In genomic region chr12:111149299-111149698, GRCh38 we compare ENCODE assay signal across 33 cellular contexts.
DNase-seq lines count a peak whose midpoint lies in the region; ATAC-seq, FAIRE-seq and TF ChIP-seq lines count a peak whose summit lies in the region.
"Had no signal": no experiment of that assay in that cellular context is flagged by ENCODE, and none has a peak within 500 bp of the region (broad histone marks: within the 10 kb centered on the region; RNA-seq: fewer than 3 reads in every experiment).

No MANE protein-coding gene starts in this region.

- no peaks in the 10 kb centered on the region for H4K20me1 ChIP-seq in HCT116 (ENCODE audit: insufficient read depth)
- H4K20me1 ChIP-seq in PC-3 (ENCODE audit: low read length), result no peaks in the 10 kb centered on the region

- no peak for FAIRE-seq in D721Med (lab: Jason Lieb, UNC)

- TF ChIP-seq RAD21 in HCT116 (IDR thresholded peaks at IDR 0.05; ENCODE audit: low read depth), result 0 out of 2 replicates have a peak, but pooled peaks have one; percentile 18

- H3K4me3 ChIP-seq in GM06990 (replicated peaks; ENCODE audit: low read depth, low read length), result no peak overlapping the region
- H3K4me3 ChIP-seq in HCT116 (replicated peaks in 1 of 2; ENCODE audit: low read depth in 1 of 2, low read length in 2 of 2), result no peak overlapping the region
- no peak overlapping the region for H3K4me3 ChIP-seq in PC-3 (ENCODE audit: low read length)
- H3K4me3 ChIP-seq in fibroblast of mammary gland (ENCODE audit: control insufficient read depth, low read depth, low read length), result no peak overlapping the region
- H3K4me3 ChIP-seq: ascending aorta, esophagus squamous epithelium, gastrocnemius medialis, testis, vagina had no signal

- H3K4me1 ChIP-seq in HCT116 (ENCODE audit: control insufficient read depth in 1 of 2, insufficient read depth in 2 of 2, low read length in 2 of 2) (no peaks in the 10 kb centered on the region), PC-3 (ENCODE audit: insufficient read depth, low read length) (no peaks in the 10 kb centered on the region)
- H3K4me1 ChIP-seq: ascending aorta, gastrocnemius medialis, testis, vagina had no signal

- peak; percentile 26 for TF ChIP-seq CTCF in GM06990 (IDR thresholded peaks at IDR 0.05; ENCODE audit: insufficient read depth, low read length, poor library complexity, severe bottlenecking)
- no peak; a peak in 1 of 6 replicates for TF ChIP-seq CTCF in HCT116 (IDR thresholded peaks at IDR 0.05 in 2 of 3, conservative IDR thresholded peaks at IDR 0.05 in 1 of 3; ENCODE audit: borderline replicate concordance in 1 of 3, insufficient read depth in 1 of 3, low read depth in 2 of 3, low read length in 2 of 3)
- peak; percentile 27; the same call in 1 of the 2 replicates for TF ChIP-seq CTCF in PC-3 (conservative IDR thresholded peaks at IDR 0.05; ENCODE audit: low read depth, low read length)
- TF ChIP-seq CTCF in fibroblast of mammary gland (conservative IDR thresholded peaks at IDR 0.05; ENCODE audit: control insufficient read depth, insufficient read depth, low read depth, low read length), result peak; percentile 5
- TF ChIP-seq CTCF in D721Med (IDR thresholded peaks at IDR 0.05; ENCODE audit: insufficient read depth, missing control alignments), result no peak

- no peaks in the 10 kb centered on the region for H3K36me3 ChIP-seq in GM06990 (ENCODE audit: control insufficient read depth, insufficient read depth, low read length)
- no peaks in the 10 kb centered on the region for H3K36me3 ChIP-seq in HCT116 (ENCODE audit: control insufficient read depth in 1 of 2, insufficient read depth in 2 of 2, low read length in 2 of 2)
- H3K36me3 ChIP-seq in PC-3 (ENCODE audit: low read depth, low read length), result no peaks in the 10 kb centered on the region
- H3K36me3 ChIP-seq: ascending aorta, esophagus squamous epithelium, gastrocnemius medialis, vagina had no signal

- intact Hi-C loops in HCT116 (cut with micrococcal nuclease) (no loop called here), PC-3 (cut with micrococcal nuclease) (no loop called here)

- ATAC-seq in HCT116 (no peak), PC-3 (no peak)
- ATAC-seq in activated T-cell treated with anti-CD3 and anti-CD28 coated beads, Interleukin-2, amount 50 U/mL, for 72 hours (replicated peaks in 1 of 2), result no peak
- ATAC-seq: activated CD4-positive, alpha-beta T cell treated with anti-CD3 and anti-CD28 coated beads for 36 hours; activated CD8-positive, alpha-beta T cell treated with anti-CD3 and anti-CD28 coated beads, Interleukin-2, amount 10 ng/mL, durations not matched to agents 7 days and 5 days; gastrocnemius medialis; sciatic nerve; stimulated activated naive B cell treated with anti-CD40 and anti-IgM and Interleukin-4, amounts not matched to agents 10 μg/mL and 1 μg/mL and 100 μg/mL, for 72 hours; T-helper 17 cell had no signal

- no peaks in the 10 kb centered on the region for H3K4me1 Mint-ChIP-seq in activated T-cell treated with anti-CD3 and anti-CD28 coated beads, Interleukin-2, amount 50 U/mL, for 72 hours (ENCODE audit: low read depth)
- H3K4me1 Mint-ChIP-seq: activated CD4-positive, alpha-beta T cell treated with anti-CD3 and anti-CD28 coated beads for 36 hours; activated naive CD8-positive, alpha-beta T cell treated with anti-CD3 and anti-CD28 coated beads for 36 hours; immature natural killer cell had no signal

- no peaks in the 10 kb centered on the region for H3K9me3 ChIP-seq in HCT116 (ENCODE audit: control insufficient read depth in 1 of 2, insufficient read depth in 1 of 2, low read depth in 1 of 2, low read length in 2 of 2)
- H3K9me3 ChIP-seq in PC-3 (ENCODE audit: low read length), result no peaks in the 10 kb centered on the region
- H3K9me3 ChIP-seq: ascending aorta, esophagus squamous epithelium, gastrocnemius medialis, testis, vagina had no signal

- CTCF ChIA-PET in HCT116 (lab: Charles Lee) (no interaction called here), PC-3 (lab: Charles Lee) (no interaction called here)

- no peaks in the 10 kb centered on the region for H3K79me2 ChIP-seq in HCT116 (ENCODE audit: insufficient read depth, low read length)
- H3K79me2 ChIP-seq in PC-3 (ENCODE audit: low read length), result no peaks in the 10 kb centered on the region

- no peak for TF ChIP-seq POLR2A in HCT116 (IDR thresholded peaks at IDR 0.05; ENCODE audit: borderline replicate concordance, extremely low read depth, insufficient read depth, insufficient read length)

- H3K9me2 ChIP-seq in HCT116 (ENCODE audit: insufficient read depth), result no peaks in the 10 kb centered on the region
- H3K9me2 ChIP-seq in PC-3 (replicated peaks; ENCODE audit: low read length), result no peaks in the 10 kb centered on the region

- H3K27me3 Mint-ChIP-seq in activated T-cell treated with anti-CD3 and anti-CD28 coated beads, Interleukin-2, amount 50 U/mL, for 72 hours (ENCODE audit: low read depth), result peaks cover 7% of the 10 kb centered on the region
- H3K27me3 Mint-ChIP-seq: activated naive CD8-positive, alpha-beta T cell treated with anti-CD3 and anti-CD28 coated beads for 36 hours; progenitor cell of endocrine pancreas had no signal

- BruUV-seq in HCT116 (replicated peaks; lab: Mats Ljungman, UMichigan) (no TSS peak), PC-3 (replicated peaks; lab: Mats Ljungman, UMichigan) (no TSS peak)

- no peak overlapping the region for H3K27ac Mint-ChIP-seq in activated T-cell treated with anti-CD3 and anti-CD28 coated beads, Interleukin-2, amount 50 U/mL, for 72 hours
- H3K27ac Mint-ChIP-seq: activated CD4-positive, alpha-beta T cell treated with anti-CD3 and anti-CD28 coated beads for 36 hours; activated CD8-positive, alpha-beta T cell treated with anti-CD3 and anti-CD28 coated beads, Interleukin-2, amount 10 ng/mL, durations not matched to agents 7 days and 5 days; activated naive CD8-positive, alpha-beta T cell treated with anti-CD3 and anti-CD28 coated beads for 36 hours; CD4-positive, alpha-beta T cell; dendritic cell treated with granulocyte-macrophage colony-stimulating factor and Interleukin-4, amounts not matched to agents 40 ng/mL and 50 ng/mL, for 4 days; immature natural killer cell; memory B cell; progenitor cell of endocrine pancreas; stimulated activated naive B cell treated with anti-CD40 and anti-IgM and Interleukin-4, amounts not matched to agents 10 μg/mL and 1 μg/mL and 100 μg/mL, for 72 hours; T-helper 17 cell had no signal

- DNase-seq in GM06990 (ENCODE audit: extremely low read depth, insufficient read length), result no peak
- DNase-seq in HCT116 (ENCODE audit: low read depth, low spot score), result no peak
- DNase-seq in PC-3, result no peak
- no peak for DNase-seq in fibroblast of mammary gland (ENCODE audit: low read depth)
- no peak for DNase-seq in D721Med (ENCODE audit: insufficient read length, low spot score)
- DNase-seq in activated T-cell treated with anti-CD3 and anti-CD28 coated beads, Interleukin-2, amount 50 U/mL, for 72 hours, result no peak
- no peak for DNase-seq in NCI-H526 (lab: John Stamatoyannopoulos, UW)
- DNase-seq in NCI-H1092 (lab: John Stamatoyannopoulos, UW), result no peak
- DNase-seq: activated CD4-positive, alpha-beta T cell treated with anti-CD3 and anti-CD28 coated beads for 36 hours; activated CD8-positive, alpha-beta T cell treated with anti-CD3 and anti-CD28 coated beads, Interleukin-2, amount 10 ng/mL, durations not matched to agents 7 days and 5 days; activated effector memory CD4-positive, alpha-beta T cell treated with Interleukin-2 at 50 U/mL for 16 hours; activated naive CD8-positive, alpha-beta T cell treated with anti-CD3 and anti-CD28 coated beads for 36 hours; caudate nucleus; CD4-positive, alpha-beta T cell; esophagus squamous epithelium; gastrocnemius medialis; HCEC 1CT; hippocampal formation; immature natural killer cell; NCI-H1048; NCI-H1694 treated with DMSO at 0.1 percent for 48 hours; NCI-H2171; NCI-H510A treated with DMSO at 0.1 percent for 48 hours; stimulated activated naive B cell treated with anti-CD40 and anti-IgM and Interleukin-4, amounts not matched to agents 10 μg/mL and 1 μg/mL and 100 μg/mL, for 72 hours; T-helper 17 cell; testis had no signal

- H3K9ac ChIP-seq in HCT116 (ENCODE audit: low read length) (no peak overlapping the region), PC-3 (ENCODE audit: low read length) (no peak overlapping the region)

- POLR2A ChIA-PET in HCT116 (lab: Charles Lee) (no interaction called here), PC-3 (lab: Charles Lee; ENCODE audit: unreplicated experiment) (no interaction called here)

- H3K4me2 ChIP-seq in HCT116 (ENCODE audit: low read length) (no peak overlapping the region), PC-3 (ENCODE audit: low read length) (no peak overlapping the region)

- H3K9me3 Mint-ChIP-seq in activated T-cell treated with anti-CD3 and anti-CD28 coated beads, Interleukin-2, amount 50 U/mL, for 72 hours, result peaks cover 0 to 2% of the 10 kb centered on the region in 2 donors
- H3K9me3 Mint-ChIP-seq: CD4-positive, alpha-beta T cell; dendritic cell treated with granulocyte-macrophage colony-stimulating factor and Interleukin-4, amounts not matched to agents 40 ng/mL and 50 ng/mL, for 4 days had no signal

- no peaks in the 10 kb centered on the region for H3K36me3 Mint-ChIP-seq in activated T-cell treated with anti-CD3 and anti-CD28 coated beads, Interleukin-2, amount 50 U/mL, for 72 hours (ENCODE audit: insufficient read depth in 2 of 2)
- H3K36me3 Mint-ChIP-seq: activated naive CD8-positive, alpha-beta T cell treated with anti-CD3 and anti-CD28 coated beads for 36 hours; immature natural killer cell; memory B cell had no signal

- H3K4me3 Mint-ChIP-seq in activated T-cell treated with anti-CD3 and anti-CD28 coated beads, Interleukin-2, amount 50 U/mL, for 72 hours, result no peak overlapping the region
- H3K4me3 Mint-ChIP-seq: activated CD4-positive, alpha-beta T cell treated with anti-CD3 and anti-CD28 coated beads for 36 hours; activated CD8-positive, alpha-beta T cell treated with anti-CD3 and anti-CD28 coated beads, Interleukin-2, amount 10 ng/mL, durations not matched to agents 7 days and 5 days; activated naive CD8-positive, alpha-beta T cell treated with anti-CD3 and anti-CD28 coated beads for 36 hours; CD4-positive, alpha-beta T cell; dendritic cell treated with granulocyte-macrophage colony-stimulating factor and Interleukin-4, amounts not matched to agents 40 ng/mL and 50 ng/mL, for 4 days; immature natural killer cell; memory B cell; stimulated activated naive B cell treated with anti-CD40 and anti-IgM and Interleukin-4, amounts not matched to agents 10 μg/mL and 1 μg/mL and 100 μg/mL, for 72 hours; T-helper 17 cell had no signal

- H3K27me3 ChIP-seq in GM06990 (replicated peaks; ENCODE audit: control insufficient read depth, insufficient read depth, low read length) (no peaks in the 10 kb centered on the region; the same call in 1 of the 2 replicates), HCT116 (ENCODE audit: insufficient read depth, low read length) (no peaks in the 10 kb centered on the region), PC-3 (ENCODE audit: low read length) (peaks cover 75% of the 10 kb centered on the region)
- H3K27me3 ChIP-seq: ascending aorta, testis, vagina had no signal

- H3F3A ChIP-seq in PC-3 (ENCODE audit: low read length, unreplicated experiment), result no peaks in the 10 kb centered on the region

- no peak overlapping the region for H2AFZ ChIP-seq in HCT116 (ENCODE audit: low read depth, low read length, poor library complexity, severe bottlenecking)
- no peak overlapping the region for H2AFZ ChIP-seq in PC-3 (ENCODE audit: low read length)

- H3K27ac ChIP-seq in HCT116 (ENCODE audit: low read depth, low read length) (no peak overlapping the region), PC-3 (ENCODE audit: low read length) (no peak overlapping the region)
- H3K27ac ChIP-seq: ascending aorta, esophagus squamous epithelium, gastrocnemius medialis, RWPE1, testis, vagina had no signal

- RAD21 ChIA-PET in HCT116 (lab: Charles Lee; ENCODE audit: low non-redundant PET in 1 of 2, low total read pairs in 2 of 2, uncharacterized antibody in 2 of 2, unreplicated experiment in 2 of 2), result no interaction called here

Comparison
In these comparisons a context has a peak if more than half of its experiments do, and no peak if none do; other contexts are left out.
1. CTCF ChIP-seq: peak in GM06990 (single experiment), PC-3 (single experiment) and fibroblast of mammary gland (single experiment); none in HCT116 (0 of 3) and D721Med (single experiment).